In the genomic region with DNA sequence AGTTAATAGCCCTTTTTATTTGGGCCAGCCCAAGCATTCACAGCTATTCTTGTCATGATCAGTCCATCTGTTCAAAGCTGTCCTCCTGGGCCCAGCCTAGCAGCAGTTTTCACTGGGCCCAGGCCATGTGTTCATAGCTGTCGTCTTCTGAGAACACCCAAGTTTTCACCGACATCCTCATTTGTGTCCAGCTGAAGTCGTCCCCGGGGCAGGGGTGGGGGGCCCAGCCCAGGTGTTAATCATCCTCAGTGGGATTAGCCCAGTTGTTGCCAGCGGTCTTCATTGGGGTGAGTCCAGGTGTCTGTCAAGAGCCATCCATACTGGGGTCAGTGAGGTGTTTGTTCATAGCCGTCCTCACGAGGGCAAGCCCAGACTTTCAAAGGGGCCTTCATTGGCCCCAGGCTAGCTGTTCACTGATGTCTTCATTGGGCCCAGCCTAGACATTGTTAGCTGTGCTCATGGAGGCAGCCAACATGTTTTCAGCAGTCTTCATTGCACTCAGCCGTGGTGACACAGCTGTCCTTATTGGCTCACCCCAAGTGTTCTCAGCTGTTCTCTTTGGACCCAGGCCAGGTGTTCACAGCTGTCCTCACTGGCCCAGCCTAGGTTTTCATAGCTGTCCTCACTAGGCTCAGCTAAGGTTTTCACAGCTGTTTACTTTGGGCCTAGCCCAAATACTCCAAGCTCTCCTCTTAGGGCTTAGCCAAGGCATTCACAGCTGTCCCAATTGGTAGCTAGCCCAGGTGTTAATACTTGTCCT, we compare ENCODE assay signal across 26 cellular contexts. TPM values are rescaled to one million over a fixed set of nuclear protein-coding genes. Genes with fewer than 3 reads are reported as not detected.
DNase-seq lines count a peak whose midpoint lies in the region; ATAC-seq and TF ChIP-seq lines count a peak whose summit lies in the region.
"Had no signal": no experiment of that assay in that cellular context is flagged by ENCODE, and none has a peak within 500 bp of the region (broad histone marks: within the 10 kb centered on the region; RNA-seq: fewer than 3 reads in every experiment).

No MANE protein-coding gene starts in this region.

- no peak overlapping the region for H3K9ac ChIP-seq in SK-N-SH
- H3K9ac ChIP-seq: GM23248 had no signal

- no peak overlapping the region for H2AFZ ChIP-seq in SK-N-SH (ENCODE audit: low read depth)
- H2AFZ ChIP-seq: GM23248 had no signal

- intact Hi-C loops in gastrocnemius medialis (cut with DNase I; ENCODE audit: low total_unique reads): no loop called here

- CTCF ChIA-PET in SK-N-SH (lab: Yijun Ruan, JAX): interaction anchor here (1.0 to 3.7 kb wide), 5 partner anchors 8 to 287 kb away, joined by 4 to 24 read pairs (median 4); no protein-coding TSS in a partner anchor

- no peaks in the 10 kb centered on the region for H4K20me1 ChIP-seq in SK-N-SH (ENCODE audit: insufficient read depth)

- H3K36me3 ChIP-seq in gastrocnemius medialis: no peaks in the 10 kb centered on the region
- no peaks in the 10 kb centered on the region for H3K36me3 ChIP-seq in SK-N-SH (replicated peaks in 1 of 2; ENCODE audit: control insufficient read depth in 1 of 2, insufficient read depth in 2 of 2, low read length in 1 of 2)
- H3K36me3 ChIP-seq: heart right ventricle had no signal

- H3K27me3 ChIP-seq in gastrocnemius medialis: peaks cover 3 to 6% (median 4%) of the 10 kb centered on the region in 3 donors
- H3K27me3 ChIP-seq in SK-N-SH (ENCODE audit: insufficient read depth): peaks cover 18% of the 10 kb centered on the region; the same call in 1 of the 2 replicates

- no peaks in the 10 kb centered on the region for H3F3A ChIP-seq in SK-N-SH (replicated peaks; ENCODE audit: insufficient read depth)

- DNase-seq in DMS79 treated with DMSO at 0.1 percent for 48 hours (lab: John Stamatoyannopoulos, UW) (peak; percentile 18), NCI-H2029 (lab: John Stamatoyannopoulos, UW) (peak; percentile 81), fibroblast of mammary gland (ENCODE audit: low read depth) (peak; percentile 5), gastrocnemius medialis (peak in 1 of 2 donors; percentile 60), occipital lobe (lab: John Stamatoyannopoulos, UW) (no peak), SK-N-SH (no peak)
- no peak for DNase-seq in activated CD4-positive, alpha-beta T cell treated with anti-CD3 and anti-CD28 coated beads, Interleukin-2, amount 50 U/mL, for 1 hour
- DNase-seq: activated CD4-positive, alpha-beta memory T cell treated with anti-CD3 and anti-CD28 coated beads for 36 hours; activated naive CD4-positive, alpha-beta T cell; AML-193; anterior cingulate cortex; Caco-2; cerebellar nuclear complex; GDM1; GM23248; heart right ventricle; immature natural killer cell; Kasumi-1; NCI-H187; NCI-H510A; stimulated activated naive B cell treated with anti-CD40 and anti-IgM and Interleukin-4, amounts not matched to agents 10 μg/mL and 1 μg/mL and 100 μg/mL, for 72 hours; T-helper 1 cell had no signal

- peak; percentile 26 to 70 for ATAC-seq in gastrocnemius medialis
- ATAC-seq: sciatic nerve; stimulated activated naive B cell treated with anti-CD40 and anti-IgM and Interleukin-4, amounts not matched to agents 10 μg/mL and 1 μg/mL and 100 μg/mL, for 72 hours had no signal

- H3K4me2 ChIP-seq in SK-N-SH: no peak overlapping the region

- in situ Hi-C loops in gastrocnemius medialis (cut with MboI; ENCODE audit: low sequenced_read_pairs in 4 of 4): no loop called here

- H3K27ac ChIP-seq in gastrocnemius medialis (no peak overlapping the region), SK-N-SH (ENCODE audit: low read depth in 2 of 2, low read length in 1 of 2) (no peak overlapping the region)
- H3K27ac ChIP-seq: GM23248, heart right ventricle had no signal

- H3K4me3 ChIP-seq in fibroblast of mammary gland (ENCODE audit: control insufficient read depth, low read depth, low read length): no peak overlapping the region
- H3K4me3 ChIP-seq in gastrocnemius medialis: no peak overlapping the region
- H3K4me3 ChIP-seq in SK-N-SH (ENCODE audit: low read depth in 2 of 2, low read length in 1 of 2): no peak overlapping the region
- H3K4me3 ChIP-seq: GM23248, heart right ventricle had no signal

- TF ChIP-seq RAD21 in SK-N-SH (IDR thresholded peaks at IDR 0.05; ENCODE audit: low read length): no peak

- no peaks in the 10 kb centered on the region for H3K4me1 ChIP-seq in gastrocnemius medialis
- H3K4me1 ChIP-seq in SK-N-SH (ENCODE audit: control insufficient read depth in 1 of 2, insufficient read depth in 2 of 2, low read depth in 1 of 2, low read length in 1 of 2): no peaks in the 10 kb centered on the region
- H3K4me1 ChIP-seq: Caco-2, heart right ventricle had no signal

- no peak for TF ChIP-seq EP300 in SK-N-SH (IDR thresholded peaks at IDR 0.05; ENCODE audit: borderline replicate concordance in 1 of 2, low read depth in 1 of 2, low read length in 1 of 2)

- no peaks in the 10 kb centered on the region for H3K9me3 ChIP-seq in gastrocnemius medialis
- H3K9me3 ChIP-seq in SK-N-SH: no peaks in the 10 kb centered on the region

- no peaks in the 10 kb centered on the region for H3K79me2 ChIP-seq in SK-N-SH (ENCODE audit: insufficient read depth)

- WGBS in SK-N-SH (ENCODE audit: low lambda C conversion rate): 78% methylated on average over 8 of the region's 8 CpGs

- TF ChIP-seq POLR2A in gastrocnemius medialis (IDR thresholded peaks at IDR 0.05): no peak

- no peaks in the 10 kb centered on the region for H3K9me2 ChIP-seq in SK-N-SH

- TF ChIP-seq CTCF in fibroblast of mammary gland (conservative IDR thresholded peaks at IDR 0.05; ENCODE audit: control insufficient read depth, insufficient read depth, low read depth, low read length) (no peak), gastrocnemius medialis (IDR thresholded peaks at IDR 0.05 in 4 of 5, conservative IDR thresholded peaks at IDR 0.05 in 1 of 5) (no peak), SK-N-SH (IDR thresholded peaks at IDR 0.05) (no peak)

- POLR2A ChIA-PET in SK-N-SH (lab: Yijun Ruan, JAX): no interaction called here

TF ChIP-seq in SK-N-SH, 30 proteins besides CTCF, POLR2A, EP300 and RAD21:
- TF ChIP-seq RXRA (IDR thresholded peaks at IDR 0.05; ENCODE audit: borderline replicate concordance, low read depth): no peak
- TF ChIP-seq RCOR1 (IDR thresholded peaks at IDR 0.05; ENCODE audit: low read length): no peak
- TF ChIP-seq YY1 (IDR thresholded peaks at IDR 0.05; ENCODE audit: low read depth): no peak
- TF ChIP-seq MXI1 (IDR thresholded peaks at IDR 0.05; ENCODE audit: low read depth, low read length): no peak
- TF ChIP-seq FOXJ3 (CRISPR knock-in tag; IDR thresholded peaks at IDR 0.05): no peak
- TF ChIP-seq, protein P1, sequence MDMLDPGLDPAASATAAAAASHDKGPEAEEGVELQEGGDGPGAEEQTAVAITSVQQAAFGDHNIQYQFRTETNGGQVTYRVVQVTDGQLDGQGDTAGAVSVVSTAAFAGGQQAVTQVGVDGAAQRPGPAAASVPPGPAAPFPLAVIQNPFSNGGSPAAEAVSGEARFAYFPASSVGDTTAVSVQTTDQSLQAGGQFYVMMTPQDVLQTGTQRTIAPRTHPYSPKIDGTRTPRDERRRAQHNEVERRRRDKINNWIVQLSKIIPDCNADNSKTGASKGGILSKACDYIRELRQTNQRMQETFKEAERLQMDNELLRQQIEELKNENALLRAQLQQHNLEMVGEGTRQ (IDR thresholded peaks at IDR 0.05; ENCODE audit: borderline replicate concordance, low read depth, low read length): no peak

RNA-seq across cellular contexts. Expression of a gene that starts 10.0 kb away (rescaled TPM):
- total RNA-seq in gastrocnemius medialis (not detected), occipital lobe (not detected)
- polyA plus RNA-seq in SK-N-SH (2012; rRNA removed): not detected in 2 replicates
- polyA plus RNA-seq in SK-N-SH (2012; cell fraction: cytosol; rRNA removed): not detected in 2 replicates
- polyA plus RNA-seq in SK-N-SH (2012; cell fraction: nucleus; rRNA removed): not detected in 2 replicates
- total RNA-seq: activated CD4-positive, alpha-beta memory T cell treated with anti-CD3 and anti-CD28 coated beads for 36 hours; Caco-2; GM23248; heart right ventricle; lung microvascular endothelial cell; osteoblast; sciatic nerve had no signal
- polyA plus RNA-seq: GM23248, heart right ventricle, immature natural killer cell, thymus had no signal

RNA-seq across cellular contexts. Expression of a gene that starts 51.2 kb away (rescaled TPM):
- total RNA-seq in gastrocnemius medialis: under 1 TPM in 1 of 4 donors, not detected in 3; 0.32 TPM
- 0.94 TPM for total RNA-seq in occipital lobe
- not detected in 2 replicates for polyA plus RNA-seq in SK-N-SH (2012; rRNA removed)
- not detected in 2 replicates for polyA plus RNA-seq in SK-N-SH (2012; cell fraction: cytosol; rRNA removed)
- not detected in 2 replicates for polyA plus RNA-seq in SK-N-SH (2012; cell fraction: nucleus; rRNA removed)
- total RNA-seq: Caco-2, GM23248, lung microvascular endothelial cell had no signal
- polyA plus RNA-seq: GM23248 had no signal

Comparison
In these comparisons a context has a peak if more than half of its experiments do, and no peak if none do; other contexts are left out.
1. DNase-seq: peak in DMS79 treated with DMSO at 0.1 percent for 48 hours (single experiment), NCI-H2029 (single experiment) and fibroblast of mammary gland (single experiment); none in occipital lobe (single experiment), activated CD4-positive, alpha-beta T cell treated with anti-CD3 and anti-CD28 coated beads, Interleukin-2, amount 50 U/mL, for 1 hour (single experiment) and SK-N-SH (single experiment).